1 cellular context compared by ENCODE assay signal in genomic region chr17:45231481-45232116, GRCh38.
TF ChIP-seq lines count a peak whose summit lies in the region.

No MANE protein-coding gene starts in this region.

TF ChIP-seq in HepG2, 621 proteins besides CTCF, POLR2A, EP300 and RAD21 (continued from another document and continues in another):
- TF ChIP-seq ZBTB46 (CRISPR knock-in tag; IDR thresholded peaks at IDR 0.05; ENCODE audit: borderline replicate concordance) (no peak), MYNN (CRISPR knock-in tag; IDR thresholded peaks at IDR 0.05; ENCODE audit: low read depth) (no peak), TBX3 (IDR thresholded peaks at IDR 0.05; ENCODE audit: borderline replicate concordance) (no peak), NFYC (CRISPR knock-in tag; IDR thresholded peaks at IDR 0.05) (no peak), ZNF800 (CRISPR knock-in tag; IDR thresholded peaks at IDR 0.05) (0 out of 2 replicates have a peak, but pooled peaks have one; percentile 55), ZNF747 (CRISPR knock-in tag; IDR thresholded peaks at IDR 0.05; ENCODE audit: borderline replicate concordance) (peak; percentile 32; the same call in 1 of the 2 replicates), FOXP4 (CRISPR knock-in tag; IDR thresholded peaks at IDR 0.05) (0 out of 2 replicates have a peak, but pooled peaks have one; percentile 29), CSRNP1 (CRISPR knock-in tag; IDR thresholded peaks at IDR 0.05) (0 out of 2 replicates have a peak, but pooled peaks have one; percentile 58), MAZ (IDR thresholded peaks at IDR 0.05; ENCODE audit: borderline replicate concordance, low read depth, low read length) (peak; percentile 59; the same call in 1 of the 2 replicates), MAZ (CRISPR knock-in tag; IDR thresholded peaks at IDR 0.05; ENCODE audit: low read depth) (0 out of 2 replicates have a peak, but pooled peaks have one; percentile 52), ZNF710 (CRISPR knock-in tag; IDR thresholded peaks at IDR 0.05; ENCODE audit: borderline replicate concordance) (peak; percentile 67; the same call in 1 of the 2 replicates), ZNF574 (CRISPR knock-in tag; IDR thresholded peaks at IDR 0.05) (peak; percentile 73), NFRKB (IDR thresholded peaks at IDR 0.05) (no peak), DNMT1 (CRISPR knock-in tag; IDR thresholded peaks at IDR 0.05) (peak; percentile 88), ZNF343 (CRISPR knock-in tag; IDR thresholded peaks at IDR 0.05) (0 out of 2 replicates have a peak, but pooled peaks have one; percentile 27), SP4 (CRISPR knock-in tag; IDR thresholded peaks at IDR 0.05) (peak; percentile 52; the same call in 1 of the 2 replicates), PBX3 (CRISPR knock-in tag; IDR thresholded peaks at IDR 0.05; ENCODE audit: borderline replicate concordance) (0 out of 2 replicates have a peak, but pooled peaks have one; percentile 57), KDM5B (CRISPR knock-in tag; IDR thresholded peaks at IDR 0.05; ENCODE audit: borderline replicate concordance) (peak; percentile 82), NKX3-1 (CRISPR knock-in tag; IDR thresholded peaks at IDR 0.05) (0 out of 2 replicates have a peak, but pooled peaks have one; percentile 24), BCL6 (CRISPR knock-in tag; IDR thresholded peaks at IDR 0.05) (0 out of 2 replicates have a peak, but pooled peaks have one; percentile 13), STAG1 (CRISPR knock-in tag; IDR thresholded peaks at IDR 0.05) (peak; percentile 75), ZSCAN12 (CRISPR knock-in tag; IDR thresholded peaks at IDR 0.05) (0 out of 2 replicates have a peak, but pooled peaks have one; percentile 29), ZFP91 (CRISPR knock-in tag; IDR thresholded peaks at IDR 0.05; ENCODE audit: borderline replicate concordance) (peak; percentile 46; the same call in 1 of the 2 replicates), ZNF614 (CRISPR knock-in tag; IDR thresholded peaks at IDR 0.05; ENCODE audit: borderline replicate concordance) (peak; percentile 30; the same call in 1 of the 2 replicates), ZNF331 (CRISPR knock-in tag; IDR thresholded peaks at IDR 0.05) (peak; percentile 23; the same call in 1 of the 2 replicates), ZFY (CRISPR knock-in tag; IDR thresholded peaks at IDR 0.05) (peak; percentile 46), NFAT5 (CRISPR knock-in tag; IDR thresholded peaks at IDR 0.05) (peak; percentile 55; the same call in 1 of the 2 replicates), XRCC5 (optimal IDR thresholded peaks at IDR 0.05; ENCODE audit: low read length) (peak; percentile 91), ZNF605 (CRISPR knock-in tag; IDR thresholded peaks at IDR 0.05) (no peak), ZNF766 (CRISPR knock-in tag; IDR thresholded peaks at IDR 0.05; ENCODE audit: borderline replicate concordance) (peak; percentile 31; the same call in 1 of the 2 replicates), ZNF275 (CRISPR knock-in tag; IDR thresholded peaks at IDR 0.05; ENCODE audit: borderline replicate concordance) (0 out of 2 replicates have a peak, but pooled peaks have one; percentile 47)
